In the genomic region with DNA sequence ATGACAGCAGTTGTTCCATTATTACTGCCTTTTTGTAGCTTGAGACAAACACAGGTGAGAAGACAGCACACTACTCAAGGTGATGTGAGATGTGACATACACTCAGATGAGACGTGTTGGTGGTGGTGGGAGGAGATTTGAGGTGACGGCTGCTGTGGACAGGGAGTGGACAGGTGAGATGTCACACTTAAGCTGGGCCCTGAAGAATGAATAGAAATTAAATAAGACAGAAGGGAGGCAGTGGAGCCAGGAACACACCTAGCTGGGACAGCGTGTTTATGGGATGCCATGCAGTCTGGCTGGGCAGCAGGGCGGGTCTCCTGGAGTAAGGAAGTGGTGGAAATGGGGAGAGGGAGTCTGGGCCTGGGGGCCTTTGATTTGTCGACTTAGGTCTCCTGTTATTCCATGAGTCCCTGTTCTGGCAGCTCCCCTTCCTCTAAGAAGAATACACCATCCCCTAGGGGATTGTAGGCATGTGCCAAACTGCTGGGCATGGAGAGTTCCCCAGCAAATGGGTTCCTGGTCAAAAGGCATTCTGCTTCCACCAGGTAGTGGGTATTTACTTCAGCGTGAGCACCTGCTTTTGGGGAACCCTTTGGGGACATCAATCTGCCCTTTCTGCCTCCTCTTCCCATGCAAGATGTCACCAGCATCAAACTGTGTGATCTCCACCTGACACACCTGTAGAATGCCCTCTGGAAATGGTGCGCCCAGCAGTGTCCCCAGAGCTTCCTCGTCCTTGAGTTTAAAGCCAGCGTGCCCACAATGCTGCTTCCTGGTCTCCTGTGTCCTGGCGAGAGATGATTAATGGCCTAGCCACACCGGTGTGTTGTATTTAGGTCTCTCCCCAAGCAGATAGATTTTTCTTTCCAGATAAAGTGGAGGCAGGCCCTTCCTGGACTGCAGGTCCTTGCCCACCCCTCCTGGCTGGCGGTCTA, we compare ENCODE assay signal across 25 cellular contexts.
"Had no signal": no experiment of that assay in that cellular context is flagged by ENCODE, and none has a peak within 500 bp of the region (broad histone marks: within the 10 kb centered on the region; RNA-seq: fewer than 3 reads in every experiment).

No MANE protein-coding gene starts in this region.

- H3K27ac Mint-ChIP-seq: activated B cell treated with CpG ODN at 0.5 μM for 24 hours; activated CD8-positive, alpha-beta T cell treated with anti-CD3 and anti-CD28 coated beads, Interleukin-2, amount 10 ng/mL, durations not matched to agents 7 days and 5 days; activated naive CD8-positive, alpha-beta T cell; natural killer cell treated with Interleukin-12 subunit alpha and Interleukin-12 subunit beta and Interleukin-15 and Interleukin-18, amount 100 ng/mL, for 72 hours had no signal

- ATAC-seq: activated CD8-positive, alpha-beta T cell treated with anti-CD3 and anti-CD28 coated beads, Interleukin-2, amount 10 ng/mL, durations not matched to agents 7 days and 5 days; gastroesophageal sphincter; left cardiac atrium; lower lobe of right lung; natural killer cell treated with Interleukin-12 subunit alpha and Interleukin-12 subunit beta and Interleukin-15 and Interleukin-18, amount 100 ng/mL, for 72 hours; psoas muscle had no signal

- H3K4me1 Mint-ChIP-seq: activated B cell treated with CpG ODN at 0.5 μM for 24 hours had no signal

- DNase-seq: activated B cell treated with CpG ODN at 0.5 μM for 24 hours; activated CD4-positive, alpha-beta T cell treated with anti-CD3 and anti-CD28 coated beads, Interleukin-2, amount 50 U/mL, for 1 hour; activated CD8-positive, alpha-beta T cell treated with anti-CD3 and anti-CD28 coated beads, Interleukin-2, amount 10 ng/mL, durations not matched to agents 7 days and 5 days; activated effector memory CD4-positive, alpha-beta T cell treated with Interleukin-2 at 50 U/mL for 16 hours; activated naive CD4-positive, alpha-beta T cell treated with Interleukin-2 at 50 U/mL for 16 hours; anterior cingulate cortex; cerebellar nuclear complex; colonic mucosa; effector memory CD4-positive, alpha-beta T cell; erythroblast; left cardiac atrium; lower lobe of right lung; mesenchymal stem cell; psoas muscle; stimulated activated CD4-positive, alpha-beta T cell treated with anti-CD3 and anti-CD28 coated beads, Interleukin-15, amount 100 ng/mL, for 24 hours; stimulated activated CD4-positive, alpha-beta T cell treated with anti-CD3 and anti-CD28 coated beads, Interleukin-2, amount 100 ng/mL, for 24 hours; stimulated activated naive CD4-positive, alpha-beta T cell; T-helper 2 cell had no signal

- H3K9me3 Mint-ChIP-seq: activated B cell treated with CpG ODN at 0.5 μM for 24 hours; natural killer cell treated with Interleukin-12 subunit alpha and Interleukin-12 subunit beta and Interleukin-15 and Interleukin-18, amount 100 ng/mL, for 72 hours had no signal

- H3K36me3 ChIP-seq: cardiac muscle cell, colonic mucosa, gastroesophageal sphincter, lower lobe of right lung, suprapubic skin, tibial artery had no signal

- H3K27me3 ChIP-seq: cardiac muscle cell, colonic mucosa, gastroesophageal sphincter, tibial artery had no signal

- H3K4me3 ChIP-seq: cardiac muscle cell, colonic mucosa, gastroesophageal sphincter, hepatocyte, lower lobe of right lung, psoas muscle, suprapubic skin, tibial artery had no signal

- H3K4me1 ChIP-seq: colonic mucosa, gastroesophageal sphincter, lower lobe of right lung, suprapubic skin had no signal

- H3K36me3 Mint-ChIP-seq: activated naive CD8-positive, alpha-beta T cell; natural killer cell treated with Interleukin-12 subunit alpha and Interleukin-12 subunit beta and Interleukin-15 and Interleukin-18, amount 100 ng/mL, for 72 hours had no signal

- H3K27ac ChIP-seq: cardiac muscle cell, colonic mucosa, gastroesophageal sphincter, hepatocyte, lower lobe of right lung, psoas muscle, suprapubic skin, tibial artery had no signal

- H3K4me3 Mint-ChIP-seq: activated B cell treated with CpG ODN at 0.5 μM for 24 hours; activated CD8-positive, alpha-beta T cell treated with anti-CD3 and anti-CD28 coated beads, Interleukin-2, amount 10 ng/mL, durations not matched to agents 7 days and 5 days; activated naive CD8-positive, alpha-beta T cell; natural killer cell treated with Interleukin-12 subunit alpha and Interleukin-12 subunit beta and Interleukin-15 and Interleukin-18, amount 100 ng/mL, for 72 hours had no signal

- H3K9me3 ChIP-seq: colonic mucosa, gastroesophageal sphincter, lower lobe of right lung, psoas muscle, suprapubic skin, tibial artery had no signal
